ENCODE assay signal across 1 cellular context in genomic region chr14:74573421-74574091, GRCh38.
TF ChIP-seq lines count a peak whose summit lies in the region.

No MANE protein-coding gene starts in this region.

TF ChIP-seq in GM23338, 12 proteins besides CTCF, POLR2A, EP300 and RAD21 (continued from another document):
- no peak for TF ChIP-seq ZNF462 (CRISPR knock-in tag; IDR thresholded peaks at IDR 0.05)
- TF ChIP-seq EZH2phosphoT487 (IDR thresholded peaks at IDR 0.05; ENCODE audit: unreplicated experiment) = no peak
- no peak for TF ChIP-seq NANOG (IDR thresholded peaks at IDR 0.05; ENCODE audit: borderline replicate concordance)
- no peak for TF ChIP-seq CREB1 (CRISPR knock-in tag; IDR thresholded peaks at IDR 0.05; ENCODE audit: low read depth)
- TF ChIP-seq EZH2 (IDR thresholded peaks at IDR 0.05; ENCODE audit: low read depth, unreplicated experiment) = no peak
